Comparison of ENCODE assay signal across 21 cellular contexts in genomic region chr10:17134737-17135260, GRCh38. TPM values are rescaled to one million over a fixed set of nuclear protein-coding genes. Genes with fewer than 3 reads are reported as not detected.
A peak's percentile ranks its signal among the peaks of the same experiment; 100 is the strongest.
DNase-seq lines count a peak whose midpoint lies in the region; ATAC-seq and TF ChIP-seq lines count a peak whose summit lies in the region.
"Had no signal": no experiment of that assay in that cellular context is flagged by ENCODE, and none has a peak within 500 bp of the region (broad histone marks: within the 10 kb centered on the region; RNA-seq: fewer than 3 reads in every experiment).

No MANE protein-coding gene starts in this region.

- H4K20me1 ChIP-seq in neural progenitor cell (ENCODE audit: low read depth), result no peaks in the 10 kb centered on the region
- H4K20me1 ChIP-seq: BLaER1 had no signal

- no peak overlapping the region for H3K4me3 ChIP-seq in neural progenitor cell
- H3K4me3 ChIP-seq: BLaER1, Peyer's patch had no signal

- H3K9me3 Mint-ChIP-seq in dendritic cell treated with granulocyte-macrophage colony-stimulating factor and Interleukin-4, amounts not matched to agents 40 ng/mL and 50 ng/mL, for 4 days, result no peaks in the 10 kb centered on the region
- H3K9me3 Mint-ChIP-seq in neural progenitor cell, result peaks cover 3% of the 10 kb centered on the region
- H3K9me3 Mint-ChIP-seq: CD8-positive, alpha-beta T cell had no signal

- no peak overlapping the region for H3K4me2 ChIP-seq in neural progenitor cell
- H3K4me2 ChIP-seq: BLaER1 had no signal

- no peak for TF ChIP-seq CTCF in neural progenitor cell (IDR thresholded peaks at IDR 0.05)

- intact Hi-C loops in dendritic cell treated with granulocyte-macrophage colony-stimulating factor and Interleukin-4, amounts not matched to agents 40 ng/mL and 50 ng/mL, for 4 days (cut with micrococcal nuclease), result no loop called here
- intact Hi-C loops in Right ventricle myocardium superior (cut with DNase I), result no loop called here

- H3K4me3 Mint-ChIP-seq in dendritic cell treated with granulocyte-macrophage colony-stimulating factor and Interleukin-4, amounts not matched to agents 40 ng/mL and 50 ng/mL, for 4 days, result no peak overlapping the region
- H3K4me3 Mint-ChIP-seq in neural progenitor cell, result no peak overlapping the region
- H3K4me3 Mint-ChIP-seq: CD8-positive, alpha-beta T cell had no signal

- DNase-seq in LHCN-M2 (ENCODE audit: low read depth) (peak; percentile 35), neural progenitor cell (ENCODE audit: low spot score) (peak; percentile 37), Right ventricle myocardium superior (no peak), NCI-H2196 treated with DMSO at 0.1 percent for 48 hours (lab: John Stamatoyannopoulos, UW; ENCODE audit: unreplicated experiment) (no peak)
- no peak for DNase-seq in activated CD4-positive, alpha-beta T cell treated with anti-CD3 and anti-CD28 coated beads, Interleukin-2, amount 50 U/mL, for 48 hours
- DNase-seq: ACHN; CD8-positive, alpha-beta T cell; DND-41; KBM-7; NCI-H1092; NCI-H1436; NCI-H187 treated with DMSO at 0.1 percent for 48 hours; NCI-H2227 treated with DMSO at 0.1 percent for 48 hours; NCI-H510A; NCI-H748 treated with DMSO at 0.1 percent for 48 hours; Peyer's patch had no signal

- peak overlapping the region; percentile 37 for H3K27ac Mint-ChIP-seq in dendritic cell treated with granulocyte-macrophage colony-stimulating factor and Interleukin-4, amounts not matched to agents 40 ng/mL and 50 ng/mL, for 4 days
- peak overlapping the region; percentile 42 for H3K27ac Mint-ChIP-seq in neural progenitor cell
- H3K27ac Mint-ChIP-seq: CD8-positive, alpha-beta T cell had no signal

- no peak for ATAC-seq in Right ventricle myocardium superior (ENCODE audit: poor library complexity)
- no peak for ATAC-seq in HG03442 (IDR thresholded peaks at IDR 0.05; ENCODE audit: unreplicated experiment)
- ATAC-seq: CD8-positive, alpha-beta T cell had no signal

- no peak overlapping the region for H2AFZ ChIP-seq in neural progenitor cell (replicated peaks)

- no peaks in the 10 kb centered on the region for H3K27me3 ChIP-seq in neural progenitor cell
- H3K27me3 ChIP-seq: BLaER1, Peyer's patch had no signal

- no peaks in the 10 kb centered on the region for H3K36me3 ChIP-seq in neural progenitor cell
- H3K36me3 ChIP-seq: BLaER1, Peyer's patch had no signal

- H3K79me2 ChIP-seq in neural progenitor cell (ENCODE audit: low read depth), result no peaks in the 10 kb centered on the region

- H3K27ac ChIP-seq in neural progenitor cell, result no peak overlapping the region
- H3K27ac ChIP-seq: BLaER1, HL-60, Peyer's patch had no signal

- H3K27me3 Mint-ChIP-seq in dendritic cell treated with granulocyte-macrophage colony-stimulating factor and Interleukin-4, amounts not matched to agents 40 ng/mL and 50 ng/mL, for 4 days, result peaks cover 4% of the 10 kb centered on the region
- H3K27me3 Mint-ChIP-seq in neural progenitor cell (ENCODE audit: insufficient read depth, low read depth), result peaks cover 4% of the 10 kb centered on the region

- H3K4me1 ChIP-seq in neural progenitor cell, result peaks cover 20% of the 10 kb centered on the region
- H3K4me1 ChIP-seq: BLaER1, Peyer's patch had no signal

- no peaks in the 10 kb centered on the region for H3F3A ChIP-seq in neural progenitor cell (ENCODE audit: low read depth)

- H3K4me1 Mint-ChIP-seq in dendritic cell treated with granulocyte-macrophage colony-stimulating factor and Interleukin-4, amounts not matched to agents 40 ng/mL and 50 ng/mL, for 4 days (ENCODE audit: low read depth), result peaks cover 17% of the 10 kb centered on the region
- H3K4me1 Mint-ChIP-seq in neural progenitor cell, result peaks cover 23% of the 10 kb centered on the region

- H3K36me3 Mint-ChIP-seq in dendritic cell treated with granulocyte-macrophage colony-stimulating factor and Interleukin-4, amounts not matched to agents 40 ng/mL and 50 ng/mL, for 4 days (ENCODE audit: low read depth), result no peaks in the 10 kb centered on the region
- H3K36me3 Mint-ChIP-seq in neural progenitor cell, result no peaks in the 10 kb centered on the region
- H3K36me3 Mint-ChIP-seq: CD8-positive, alpha-beta T cell had no signal

- H3K9ac ChIP-seq in neural progenitor cell, result no peak overlapping the region
- H3K9ac ChIP-seq: BLaER1 had no signal

- H3K9me3 ChIP-seq in neural progenitor cell (ENCODE audit: low read depth), result no peaks in the 10 kb centered on the region
- H3K9me3 ChIP-seq: BLaER1, Peyer's patch had no signal

RNA-seq across cellular contexts. Expression of gene CUBN, which starts 5.2 kb away (rescaled TPM):
- total RNA-seq in LHCN-M2 (2014; rRNA removed), result 0.32 and 0.69 TPM in 2 replicates
- polyA plus RNA-seq in LHCN-M2 (2012), result 0.06 TPM
- total RNA-seq in neural progenitor cell (ENCODE audit: low replicate concordance), result 1.5 and 2.2 TPM in 2 replicates
- total RNA-seq in Right ventricle myocardium superior, result 0.22 TPM
- total RNA-seq: HT-29 had no signal

Comparison
In these comparisons a context has a peak if more than half of its experiments do, and no peak if none do; other contexts are left out.
1. DNase-seq: peak in LHCN-M2 (single experiment) and neural progenitor cell (single experiment); none in Right ventricle myocardium superior (single experiment), activated CD4-positive, alpha-beta T cell treated with anti-CD3 and anti-CD28 coated beads, Interleukin-2, amount 50 U/mL, for 48 hours (0 of 2) and NCI-H2196 treated with DMSO at 0.1 percent for 48 hours (single experiment).